Comparison of ENCODE assay signal across 8 cellular contexts in the genomic region with DNA sequence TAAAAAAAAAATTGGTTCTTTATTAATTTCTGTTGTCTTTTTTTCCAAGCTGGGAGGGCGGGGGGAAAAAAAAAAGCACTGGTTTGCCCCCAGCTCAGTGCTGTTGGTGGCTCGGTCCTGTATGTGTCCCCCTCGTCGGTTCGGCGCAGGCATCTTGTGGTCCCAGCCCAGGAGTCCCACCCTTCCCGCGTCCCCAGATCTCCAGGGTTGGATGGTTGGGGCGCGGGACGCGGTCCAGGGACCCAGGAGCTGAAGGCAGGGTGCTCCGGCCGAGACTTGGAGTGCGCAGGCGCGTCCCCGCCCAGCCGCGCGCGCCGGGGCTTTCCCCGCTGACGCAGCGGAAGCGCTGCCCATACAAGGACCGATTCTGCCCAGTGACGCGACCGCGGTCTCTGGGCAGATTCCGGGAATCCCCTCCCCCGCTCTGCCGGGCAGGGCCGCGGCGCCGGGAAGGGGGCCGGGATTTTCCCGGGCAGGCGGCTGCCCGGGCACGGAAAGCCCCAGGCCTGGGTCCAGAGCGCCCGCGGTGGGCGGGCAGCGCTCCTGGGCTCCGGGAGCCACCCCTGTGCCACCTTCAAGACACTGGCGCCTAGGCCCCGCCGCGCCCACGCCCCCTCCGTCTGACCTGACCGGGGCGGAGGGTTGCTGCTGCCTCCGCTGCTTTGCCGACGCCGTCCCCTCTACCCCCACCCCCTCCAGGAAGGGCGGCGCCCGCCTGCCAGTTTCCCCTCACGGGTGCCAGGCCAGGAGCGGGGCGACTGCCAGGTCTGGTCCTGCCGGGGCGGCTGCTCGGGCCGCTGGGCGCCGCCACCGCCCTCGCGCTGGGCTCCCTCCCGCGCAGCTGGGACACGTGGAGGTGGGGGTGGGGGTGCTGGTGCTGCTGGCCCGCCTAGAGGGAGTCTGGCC. TPM values are rescaled to one million over a fixed set of nuclear protein-coding genes. Genes with fewer than 3 reads are reported as not detected.
DNase-seq lines count a peak whose midpoint lies in the region; ATAC-seq and TF ChIP-seq lines count a peak whose summit lies in the region.

No MANE protein-coding gene starts in this region.

- intact Hi-C loops in PC-9 (cut with micrococcal nuclease; ENCODE audit: unreplicated experiment) = no loop called here

- peaks cover 9 to 17% of the 10 kb centered on the region in 2 donors for H3K36me3 Mint-ChIP-seq in activated T-cell treated with anti-CD3 and anti-CD28 coated beads, Interleukin-2, amount 50 U/mL, for 72 hours (ENCODE audit: insufficient read depth in 2 of 2)

- H3K4me1 ChIP-seq in BLaER1 treated with 17β-estradiol and CSF1 and Interleukin-3, amounts not matched to agents 10 nM and 100 nM = peaks cover 32 to 48% (median 44%) of the 10 kb centered on the region in 10 experiments
- H3K4me1 ChIP-seq in PC-9 (replicated peaks; ENCODE audit: insufficient read depth) = peaks cover 40% of the 10 kb centered on the region
- peaks cover 11 to 22% of the 10 kb centered on the region in 2 donors for H3K4me1 ChIP-seq in muscle layer of duodenum (ENCODE audit: control insufficient read depth in 1 of 2, insufficient read depth in 2 of 2, low read length in 2 of 2)

- no peaks in the 10 kb centered on the region for H3K27me3 Mint-ChIP-seq in activated T-cell treated with anti-CD3 and anti-CD28 coated beads, Interleukin-2, amount 50 U/mL, for 72 hours (ENCODE audit: low read depth)

- H4K20me1 ChIP-seq in BLaER1 treated with 17β-estradiol and CSF1 and Interleukin-3, amounts not matched to agents 10 nM and 100 nM = peaks cover 18 to 34% (median 20%) of the 10 kb centered on the region in 11 experiments
- H4K20me1 ChIP-seq in PC-9 (ENCODE audit: insufficient read depth) = peaks cover 18% of the 10 kb centered on the region

- no peaks in the 10 kb centered on the region for H3K9me3 ChIP-seq in BLaER1 treated with 17β-estradiol and CSF1 and Interleukin-3, amounts not matched to agents 10 nM and 100 nM (replicated peaks in 1 of 11)
- no peaks in the 10 kb centered on the region for H3K9me3 ChIP-seq in PC-9 (ENCODE audit: insufficient read depth, low read depth)
- no peaks in the 10 kb centered on the region for H3K9me3 ChIP-seq in muscle layer of duodenum (ENCODE audit: control insufficient read depth in 1 of 2, low read length in 2 of 2)

- TSS peak; percentile 27 for BruUV-seq in PC-9 (replicated peaks; lab: Mats Ljungman, UMichigan)

- no peak overlapping the region for H2AFZ ChIP-seq in PC-9

- peaks cover 33% of the 10 kb centered on the region for H3K79me2 ChIP-seq in PC-9 (ENCODE audit: low read depth)

- no peaks in the 10 kb centered on the region for H3K9me2 ChIP-seq in PC-9 (ENCODE audit: insufficient read depth)

- DNase-seq in HuH-7.5 (ENCODE audit: low spot score) = peak; percentile 98
- peak; percentile 87 to 94 for DNase-seq in PC-9
- peak; percentile 96 for DNase-seq in activated T-cell treated with anti-CD3 and anti-CD28 coated beads, Interleukin-2, amount 50 U/mL, for 72 hours
- DNase-seq in stimulated activated CD8-positive, alpha-beta memory T cell treated with anti-CD3 and anti-CD28 coated beads, Interleukin-7, amount 100 ng/mL, for 24 hours (ENCODE audit: low read depth) = peak; percentile 81

- no peak; the same call in 1 of the 2 replicates for TF ChIP-seq CTCF in PC-9 (conservative IDR thresholded peaks at IDR 0.05)

- peak overlapping the region; percentile 90 to 98 (median 96) for H3K4me3 ChIP-seq in BLaER1 treated with 17β-estradiol and CSF1 and Interleukin-3, amounts not matched to agents 10 nM and 100 nM
- H3K4me3 ChIP-seq in PC-9 = peak overlapping the region; percentile 73
- peak overlapping the region; percentile 68 to 97 for H3K4me3 ChIP-seq in muscle layer of duodenum (ENCODE audit: low read depth in 1 of 2, low read length in 2 of 2)

- POLR2A ChIA-PET in PC-9 (lab: Charles Lee; ENCODE audit: unreplicated experiment) = interaction anchor here (0.6 to 3.8 kb wide), 7 partner anchors 12 to 399 kb away, joined by 3 to 59 read pairs (median 8); no protein-coding TSS in a partner anchor

- peak; percentile 37 for ATAC-seq in GM19372 (IDR thresholded peaks at IDR 0.05; ENCODE audit: low read depth, unreplicated experiment)
- ATAC-seq in activated T-cell treated with anti-CD3 and anti-CD28 coated beads, Interleukin-2, amount 50 U/mL, for 72 hours (replicated peaks in 1 of 2) = peak; percentile 35 to 39
- peak; percentile 45 for ATAC-seq in esophagus mucosa

- CTCF ChIA-PET in PC-9 (lab: Charles Lee) = interaction anchor here (0.6 to 2.2 kb wide), 5 partner anchors 11 to 113 kb away, joined by 3 to 11 read pairs (median 4); no protein-coding TSS in a partner anchor

- peak overlapping the region; percentile 85 to 99 (median 97) for H3K4me2 ChIP-seq in BLaER1 treated with 17β-estradiol and CSF1 and Interleukin-3, amounts not matched to agents 10 nM and 100 nM
- peak overlapping the region; percentile 91 for H3K4me2 ChIP-seq in PC-9

- H3K27me3 ChIP-seq in BLaER1 treated with 17β-estradiol and CSF1 and Interleukin-3, amounts not matched to agents 10 nM and 100 nM = no peaks in the 10 kb centered on the region
- H3K27me3 ChIP-seq in PC-9 (ENCODE audit: insufficient read depth, low read depth) (no peaks in the 10 kb centered on the region), muscle layer of duodenum (ENCODE audit: low read depth, low read length) (no peaks in the 10 kb centered on the region)

- H3K27ac Mint-ChIP-seq in activated T-cell treated with anti-CD3 and anti-CD28 coated beads, Interleukin-2, amount 50 U/mL, for 72 hours = peak overlapping the region; percentile 96

- H3K9me3 Mint-ChIP-seq in activated T-cell treated with anti-CD3 and anti-CD28 coated beads, Interleukin-2, amount 50 U/mL, for 72 hours = no peaks in the 10 kb centered on the region

- peaks cover 73% of the 10 kb centered on the region for H3F3A ChIP-seq in PC-9 (ENCODE audit: insufficient read depth, low read depth)

- H3K27ac ChIP-seq in BLaER1 treated with 17β-estradiol and CSF1 and Interleukin-3, amounts not matched to agents 10 nM and 100 nM = peak overlapping the region; percentile 95 to 100 (median 99)
- peak overlapping the region; percentile 78 for H3K27ac ChIP-seq in PC-9
- peak overlapping the region; percentile 99 for H3K27ac ChIP-seq in muscle layer of duodenum (ENCODE audit: low read length)

- H3K4me1 Mint-ChIP-seq in activated T-cell treated with anti-CD3 and anti-CD28 coated beads, Interleukin-2, amount 50 U/mL, for 72 hours (ENCODE audit: low read depth) = peaks cover 35% of the 10 kb centered on the region

- peak overlapping the region; percentile 94 to 98 for H3K4me3 Mint-ChIP-seq in activated T-cell treated with anti-CD3 and anti-CD28 coated beads, Interleukin-2, amount 50 U/mL, for 72 hours

- H3K36me3 ChIP-seq in BLaER1 treated with 17β-estradiol and CSF1 and Interleukin-3, amounts not matched to agents 10 nM and 100 nM = peaks cover 3 to 18% (median 16%) of the 10 kb centered on the region in 11 experiments; a peak in 17 of 22 replicates
- H3K36me3 ChIP-seq in PC-9 (ENCODE audit: low read depth) = no peaks in the 10 kb centered on the region; the same call in 1 of the 2 replicates
- peaks cover 0 to 13% of the 10 kb centered on the region in 2 donors for H3K36me3 ChIP-seq in muscle layer of duodenum (ENCODE audit: control insufficient read depth in 1 of 2, insufficient read depth in 2 of 2, low read length in 2 of 2)

- H3K9ac ChIP-seq in BLaER1 treated with 17β-estradiol and CSF1 and Interleukin-3, amounts not matched to agents 10 nM and 100 nM = peak overlapping the region; percentile 92 to 99 (median 98)

RNA-seq across cellular contexts. Expression of gene JUNB, which starts 2.3 kb away (rescaled TPM):
- total RNA-seq in PC-9 (2021) (70.7 and 87.0 TPM in 2 replicates), esophagus mucosa (267 TPM)
- total RNA-seq in activated T-cell treated with anti-CD3 and anti-CD28 coated beads, Interleukin-2, amount 50 U/mL, for 72 hours = 100 to 1,000 TPM; 574 to 618 TPM

RNA-seq across cellular contexts. Expression of gene PRDX2, which starts 8.1 kb away (rescaled TPM):
- 268 and 271 TPM in 2 replicates for total RNA-seq in PC-9 (2021)
- total RNA-seq in activated T-cell treated with anti-CD3 and anti-CD28 coated beads, Interleukin-2, amount 50 U/mL, for 72 hours = 100 to 1,000 TPM; 202 to 223 TPM
- total RNA-seq in esophagus mucosa = 304 TPM

RNA-seq across cellular contexts. Expression of gene THSD8, which starts 8.3 kb away (rescaled TPM):
- total RNA-seq in PC-9 (2021) (28.8 and 30.0 TPM in 2 replicates), esophagus mucosa (9.7 TPM)
- 10 to 100 TPM; 23.7 to 27.1 TPM for total RNA-seq in activated T-cell treated with anti-CD3 and anti-CD28 coated beads, Interleukin-2, amount 50 U/mL, for 72 hours

RNA-seq across cellular contexts. Expression of gene RNASEH2A, which starts 12.8 kb away (rescaled TPM):
- 38.6 and 60.4 TPM in 2 replicates for total RNA-seq in PC-9 (2021)
- 10 to 100 TPM; 29.6 to 31.1 TPM for total RNA-seq in activated T-cell treated with anti-CD3 and anti-CD28 coated beads, Interleukin-2, amount 50 U/mL, for 72 hours
- total RNA-seq in esophagus mucosa = 20.0 TPM

RNA-seq across cellular contexts. Expression of gene HOOK2, which starts 18.2 kb away (rescaled TPM):
- total RNA-seq in PC-9 (2021) (109 and 127 TPM in 2 replicates), esophagus mucosa (38.2 TPM)
- 10 to 100 TPM; 38.8 to 41.0 TPM for total RNA-seq in activated T-cell treated with anti-CD3 and anti-CD28 coated beads, Interleukin-2, amount 50 U/mL, for 72 hours

Comparison
In these comparisons a context has a peak if more than half of its experiments do, and no peak if none do; other contexts are left out.
1. Peak in every context shown above with its lines: DNase-seq, ATAC-seq, H3K4me3 ChIP-seq and H3K27ac ChIP-seq.